ENCODE assay signal across 14 cellular contexts in genomic region chr11:126357969-126358762, GRCh38. TPM values are rescaled to one million over a fixed set of nuclear protein-coding genes. Genes with fewer than 3 reads are reported as not detected.
DNase-seq lines count a peak whose midpoint lies in the region; ATAC-seq and TF ChIP-seq lines count a peak whose summit lies in the region.
"Had no signal": no experiment of that assay in that cellular context is flagged by ENCODE, and none has a peak within 500 bp of the region (broad histone marks: within the 10 kb centered on the region; RNA-seq: fewer than 3 reads in every experiment).

No MANE protein-coding gene starts in this region.

- CTCF ChIA-PET in CD4-positive, alpha-beta T cell (lab: Charles Lee): interaction anchor here (0.8 kb wide), 1 partner anchor 51 kb away, joined by 3 read pairs; no protein-coding TSS in a partner anchor

- no peak for ATAC-seq in CD4-positive, alpha-beta T cell (ENCODE audit: poor library complexity)
- ATAC-seq in stimulated activated memory B cell treated with anti-CD40 and anti-IgM and Interleukin-4, amounts not matched to agents 10 μg/mL and 1 μg/mL and 100 μg/mL, for 72 hours: no peak
- ATAC-seq: CD8-positive, alpha-beta T cell; stimulated activated naive CD8-positive, alpha-beta T cell treated with anti-CD3 and anti-CD28 coated beads, Interleukin-15, amount 100 ng/mL, for 72 hours had no signal

- H3K36me3 ChIP-seq in smooth muscle cell (ENCODE audit: low read depth): no peaks in the 10 kb centered on the region
- H3K36me3 ChIP-seq: neural progenitor cell had no signal

- H2AFZ ChIP-seq in smooth muscle cell (ENCODE audit: low read depth): no peak overlapping the region
- H2AFZ ChIP-seq: neural progenitor cell had no signal

- peaks cover 58% of the 10 kb centered on the region for H4K20me1 ChIP-seq in smooth muscle cell (ENCODE audit: low read depth)

- H3K9ac ChIP-seq in smooth muscle cell (ENCODE audit: low read depth): no peak overlapping the region
- H3K9ac ChIP-seq: neural progenitor cell, SK-N-SH had no signal

- H3K4me3 Mint-ChIP-seq in CD4-positive, alpha-beta T cell: peak overlapping the region; percentile 82
- H3K4me3 Mint-ChIP-seq in stimulated activated memory B cell treated with anti-CD40 and anti-IgM and Interleukin-4, amounts not matched to agents 10 μg/mL and 1 μg/mL and 100 μg/mL, for 72 hours: no peak overlapping the region
- H3K4me3 Mint-ChIP-seq: stimulated activated naive CD8-positive, alpha-beta T cell treated with anti-CD3 and anti-CD28 coated beads, Interleukin-15, amount 100 ng/mL, for 72 hours had no signal

- no peaks in the 10 kb centered on the region for H3K27me3 ChIP-seq in CD4-positive, alpha-beta T cell (ENCODE audit: control insufficient read depth, insufficient read depth, low read length)
- H3K27me3 ChIP-seq in layer of hippocampus (ENCODE audit: control insufficient read depth, insufficient read depth, low read length): no peaks in the 10 kb centered on the region
- no peaks in the 10 kb centered on the region for H3K27me3 ChIP-seq in smooth muscle cell (ENCODE audit: low read depth)
- H3K27me3 ChIP-seq: neural progenitor cell had no signal

- no peaks in the 10 kb centered on the region for H3K27me3 Mint-ChIP-seq in CD4-positive, alpha-beta T cell
- no peaks in the 10 kb centered on the region for H3K27me3 Mint-ChIP-seq in stimulated activated memory B cell treated with anti-CD40 and anti-IgM and Interleukin-4, amounts not matched to agents 10 μg/mL and 1 μg/mL and 100 μg/mL, for 72 hours
- H3K27me3 Mint-ChIP-seq: stimulated activated naive CD8-positive, alpha-beta T cell treated with anti-CD3 and anti-CD28 coated beads, Interleukin-15, amount 100 ng/mL, for 72 hours had no signal

- no peak for TF ChIP-seq CTCF in CD4-positive, alpha-beta T cell (IDR thresholded peaks at IDR 0.05)
- TF ChIP-seq CTCF in astrocyte of the spinal cord (IDR thresholded peaks at IDR 0.05; ENCODE audit: low read depth, low read length): peak; percentile 2
- TF ChIP-seq CTCF in smooth muscle cell (IDR thresholded peaks at IDR 0.05; ENCODE audit: borderline replicate concordance, insufficient read depth, poor library complexity, severe bottlenecking): no peak

- peak overlapping the region; percentile 89 for H3K4me2 ChIP-seq in smooth muscle cell
- H3K4me2 ChIP-seq: neural progenitor cell had no signal

- peaks cover 26% of the 10 kb centered on the region for H3K4me1 Mint-ChIP-seq in CD4-positive, alpha-beta T cell (ENCODE audit: low read depth)
- H3K4me1 Mint-ChIP-seq in stimulated activated memory B cell treated with anti-CD40 and anti-IgM and Interleukin-4, amounts not matched to agents 10 μg/mL and 1 μg/mL and 100 μg/mL, for 72 hours: peaks cover 11% of the 10 kb centered on the region

- in situ Hi-C loops in astrocyte of the spinal cord (cut with HindIII; ENCODE audit: low sequenced_read_pairs): no loop called here

- intact Hi-C loops in CD4-positive, alpha-beta T cell (cut with DNase I, micrococcal nuclease): no loop called here

- WGBS in smooth muscle cell (ENCODE audit: low lambda C conversion rate): 70% methylated on average over 18 of the region's 18 CpGs

- H3F3A ChIP-seq in smooth muscle cell (ENCODE audit: low read depth): peaks cover 3% of the 10 kb centered on the region

- no peaks in the 10 kb centered on the region for H3K9me3 Mint-ChIP-seq in CD4-positive, alpha-beta T cell
- no peaks in the 10 kb centered on the region for H3K9me3 Mint-ChIP-seq in stimulated activated memory B cell treated with anti-CD40 and anti-IgM and Interleukin-4, amounts not matched to agents 10 μg/mL and 1 μg/mL and 100 μg/mL, for 72 hours
- H3K9me3 Mint-ChIP-seq: CD8-positive, alpha-beta T cell; neural progenitor cell; stimulated activated naive CD8-positive, alpha-beta T cell treated with anti-CD3 and anti-CD28 coated beads, Interleukin-15, amount 100 ng/mL, for 72 hours had no signal

- H3K27ac Mint-ChIP-seq in CD4-positive, alpha-beta T cell: no peak overlapping the region
- H3K27ac Mint-ChIP-seq in stimulated activated memory B cell treated with anti-CD40 and anti-IgM and Interleukin-4, amounts not matched to agents 10 μg/mL and 1 μg/mL and 100 μg/mL, for 72 hours: no peak overlapping the region
- H3K27ac Mint-ChIP-seq: CD8-positive, alpha-beta T cell; neural progenitor cell had no signal

- no peaks in the 10 kb centered on the region for H3K36me3 Mint-ChIP-seq in CD4-positive, alpha-beta T cell (ENCODE audit: low read depth)
- no peaks in the 10 kb centered on the region for H3K36me3 Mint-ChIP-seq in stimulated activated memory B cell treated with anti-CD40 and anti-IgM and Interleukin-4, amounts not matched to agents 10 μg/mL and 1 μg/mL and 100 μg/mL, for 72 hours
- H3K36me3 Mint-ChIP-seq: CD8-positive, alpha-beta T cell had no signal

- H3K9me3 ChIP-seq in CD4-positive, alpha-beta T cell (ENCODE audit: control insufficient read depth, low read length): no peaks in the 10 kb centered on the region
- H3K9me3 ChIP-seq in smooth muscle cell (replicated peaks; ENCODE audit: low read depth): no peaks in the 10 kb centered on the region
- H3K9me3 ChIP-seq: SK-N-SH had no signal

- H3K4me1 ChIP-seq in smooth muscle cell (ENCODE audit: low read depth): peaks cover 18% of the 10 kb centered on the region

- peaks cover 87% of the 10 kb centered on the region for H3K79me2 ChIP-seq in smooth muscle cell (ENCODE audit: low read depth)

- no peak overlapping the region for H3K27ac ChIP-seq in CD4-positive, alpha-beta T cell (ENCODE audit: low read depth, low read length)
- H3K27ac ChIP-seq in layer of hippocampus (ENCODE audit: low read depth, low read length) (peak overlapping the region; percentile 68), smooth muscle cell (ENCODE audit: low read depth) (peak overlapping the region; percentile 27)
- H3K27ac ChIP-seq: neural progenitor cell had no signal

- H3K4me3 ChIP-seq in astrocyte of the spinal cord (ENCODE audit: low read depth, low read length): no peak overlapping the region
- peak overlapping the region; percentile 78 for H3K4me3 ChIP-seq in smooth muscle cell
- H3K4me3 ChIP-seq: neural progenitor cell had no signal

- POLR2A ChIA-PET in CD4-positive, alpha-beta T cell (lab: Charles Lee): no interaction called here

- no peak for DNase-seq in CD4-positive, alpha-beta T cell
- DNase-seq in astrocyte of the spinal cord (ENCODE audit: low read depth, low spot score) (no peak), smooth muscle cell (lab: John Stamatoyannopoulos, UW; ENCODE audit: unreplicated experiment) (no peak), SW 1271 (lab: John Stamatoyannopoulos, UW) (no peak), NCI-H1417 treated with DMSO at 0.1 percent for 48 hours (lab: John Stamatoyannopoulos, UW) (no peak), iPS-NIHi11 (ENCODE audit: low spot score) (no peak)
- DNase-seq: activated CD4-positive, alpha-beta T cell treated with anti-CD3 and anti-CD28 coated beads for 4 hours; CD8-positive, alpha-beta T cell; NCI-H524 treated with DMSO at 0.1 percent for 48 hours; SK-N-SH; stimulated activated naive CD8-positive, alpha-beta T cell treated with anti-CD3 and anti-CD28 coated beads, Interleukin-15, amount 100 ng/mL, for 72 hours had no signal

RNA-seq across cellular contexts. Expression of gene ST3GAL4, which starts 2.7 kb away (rescaled TPM):
- 1 to 10 TPM; 1.6 TPM for total RNA-seq in CD4-positive, alpha-beta T cell
- 36.5 and 60.3 TPM in 2 replicates for total RNA-seq in smooth muscle cell
- 58.5 and 60.9 TPM in 2 replicates for polyA plus RNA-seq in smooth muscle cell

RNA-seq across cellular contexts. Expression of gene DCPS, which starts 54.3 kb away (rescaled TPM):
- total RNA-seq in CD4-positive, alpha-beta T cell: 1 to 10 TPM; 6.2 to 6.3 TPM
- total RNA-seq in smooth muscle cell: 8.9 and 19.0 TPM in 2 replicates
- polyA plus RNA-seq in smooth muscle cell: 25.4 and 34.1 TPM in 2 replicates

Comparison
In these comparisons a context has a peak if more than half of its experiments do, and no peak if none do; other contexts are left out.
1. RNA of gene ST3GAL4, which starts 2.7 kb away (total RNA-seq): 36.5 to 60.3 TPM in smooth muscle cell; 1.6 TPM in CD4-positive, alpha-beta T cell; every median in the first group is over 10 times any median in the second.